Comparison of ENCODE assay signal across 8 cellular contexts in the genomic region with DNA sequence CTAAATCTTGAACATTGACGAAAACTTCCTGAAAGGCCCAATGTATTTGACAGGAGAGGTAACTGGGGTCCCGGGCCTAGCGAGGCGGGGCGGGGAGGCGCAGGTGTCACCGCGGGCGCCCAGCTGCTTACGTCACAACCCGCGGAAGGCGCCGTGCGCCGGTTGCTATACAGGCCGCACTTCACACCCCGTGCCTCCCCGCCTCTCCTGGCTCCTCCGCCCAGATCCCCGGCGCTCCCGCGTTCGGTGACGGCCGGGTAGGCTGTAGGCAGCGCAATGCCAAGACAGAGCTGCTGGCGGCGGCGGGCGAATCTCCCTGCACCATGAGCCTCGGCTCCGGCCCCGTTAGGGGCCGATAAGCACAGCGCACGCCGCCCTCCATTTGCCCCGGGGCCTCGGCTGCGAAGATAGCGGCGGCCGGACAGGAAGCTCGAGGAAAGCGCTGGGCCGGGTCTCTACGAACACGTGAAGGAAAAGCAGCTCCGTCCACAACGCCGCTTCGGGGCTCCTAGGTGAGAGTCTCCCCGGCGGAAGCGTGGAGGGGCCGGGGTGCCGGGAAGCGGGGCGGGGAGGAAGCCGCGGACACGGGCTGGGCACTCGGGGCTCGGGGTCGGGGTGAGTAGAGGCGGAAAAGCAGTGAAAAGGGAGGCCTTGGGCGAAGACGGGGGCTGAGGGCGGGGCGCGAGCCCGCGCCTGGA. TPM values are rescaled to one million over a fixed set of nuclear protein-coding genes. Genes with fewer than 3 reads are reported as not detected.
DNase-seq lines count a peak whose midpoint lies in the region; ATAC-seq and TF ChIP-seq lines count a peak whose summit lies in the region.

A gene with protein sequence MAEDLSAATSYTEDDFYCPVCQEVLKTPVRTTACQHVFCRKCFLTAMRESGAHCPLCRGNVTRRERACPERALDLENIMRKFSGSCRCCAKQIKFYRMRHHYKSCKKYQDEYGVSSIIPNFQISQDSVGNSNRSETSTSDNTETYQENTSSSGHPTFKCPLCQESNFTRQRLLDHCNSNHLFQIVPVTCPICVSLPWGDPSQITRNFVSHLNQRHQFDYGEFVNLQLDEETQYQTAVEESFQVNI (plus strand): TSS at position 151 of the 698 bp plus-strand sequence. CDS start 903 bp downstream, outside the sequence.

- H3K36me3 Mint-ChIP-seq in activated T-helper 1 cell treated with anti-CD3 and anti-CD28 coated beads, Interleukin-12 subunit alpha, Interleukin-12 subunit beta, Interleukin-2, Interleukin-4 antibody, amounts not matched to agents 30 ng/mL and 10 ng/mL and 1 ng/mL, durations not matched to agents 14 hours and 24 hours and 36 hours (ENCODE audit: low read depth), result peaks cover 27% of the 10 kb centered on the region
- H3K36me3 Mint-ChIP-seq in naive thymus-derived CD8-positive, alpha-beta T cell, result peaks cover 5 to 27% (median 6%) of the 10 kb centered on the region in 3 donors

- H2AFZ ChIP-seq in GM23248, result peak within 1 kb of the TSS; percentile 91
- peak within 1 kb of the TSS; percentile 87 for H2AFZ ChIP-seq in fibroblast of lung (ENCODE audit: low read length)

- no peaks in the 10 kb centered on the region for H4K20me1 ChIP-seq in GM23248 (ENCODE audit: insufficient read depth)
- H4K20me1 ChIP-seq in fibroblast of lung (ENCODE audit: control insufficient read depth, extremely low read depth, insufficient read depth, low read length), result no peaks in the 10 kb centered on the region

- H3K36me3 ChIP-seq in GM23248 (ENCODE audit: low read depth) (no peaks in the 10 kb centered on the region), fibroblast of lung (ENCODE audit: control insufficient read depth, insufficient read depth, low read length) (no peaks in the 10 kb centered on the region)

- H3K27me3 Mint-ChIP-seq in activated T-helper 1 cell treated with anti-CD3 and anti-CD28 coated beads, Interleukin-12 subunit alpha, Interleukin-12 subunit beta, Interleukin-2, Interleukin-4 antibody, amounts not matched to agents 30 ng/mL and 10 ng/mL and 1 ng/mL, durations not matched to agents 14 hours and 24 hours and 36 hours (ENCODE audit: insufficient read depth), result peaks cover 3% of the 10 kb centered on the region
- no peaks in the 10 kb centered on the region for H3K27me3 Mint-ChIP-seq in naive thymus-derived CD8-positive, alpha-beta T cell

- ATAC-seq in naive thymus-derived CD8-positive, alpha-beta T cell, result peak; percentile 64 to 68

- peak within 1 kb of the TSS; percentile 98 for H3K27ac ChIP-seq in GM23248
- peak within 1 kb of the TSS; percentile 96 for H3K27ac ChIP-seq in fibroblast of lung (ENCODE audit: insufficient read depth, low read length)

- H3K4me3 ChIP-seq in GM23248 (peak within 1 kb of the TSS; percentile 92), fibroblast of lung (replicated peaks in 1 of 4; ENCODE audit: control extremely low read depth in 1 of 4, insufficient read depth in 1 of 4, low read depth in 3 of 4, low read length in 4 of 4) (peak within 1 kb of the TSS; percentile 78 to 91 (median 87))

- H3F3A ChIP-seq in GM23248 (ENCODE audit: insufficient read depth), result peaks cover 18% of the 10 kb centered on the region

- DNase-seq in DMS79 treated with DMSO at 0.1 percent for 48 hours (lab: John Stamatoyannopoulos, UW), result peak; percentile 63
- DNase-seq in GM23248, result peak; percentile 91
- DNase-seq in Kasumi-1 (lab: John Stamatoyannopoulos, UW), result peak; percentile 71 to 79
- DNase-seq in RPMI7951 (ENCODE audit: low read depth), result peak; percentile 74
- peak; percentile 83 for DNase-seq in activated T-helper 1 cell treated with anti-CD3 and anti-CD28 coated beads, Interleukin-12 subunit alpha, Interleukin-12 subunit beta, Interleukin-2, Interleukin-4 antibody, amounts not matched to agents 30 ng/mL and 10 ng/mL and 1 ng/mL, durations not matched to agents 14 hours and 24 hours and 36 hours (ENCODE audit: low spot score)
- DNase-seq in fibroblast of lung (ENCODE audit: low read depth in 2 of 2), result peak; percentile 82 to 84
- DNase-seq in naive thymus-derived CD8-positive, alpha-beta T cell, result peak; percentile 81 to 94 (median 90)
- peak; percentile 82 to 91 (median 83) for DNase-seq in stimulated activated naive CD4-positive, alpha-beta T cell (lab: John Stamatoyannopoulos, UW)

- intact Hi-C loops in activated T-helper 1 cell treated with anti-CD3 and anti-CD28 coated beads, Interleukin-12 subunit alpha, Interleukin-12 subunit beta, Interleukin-2, Interleukin-4 antibody, amounts not matched to agents 30 ng/mL and 10 ng/mL and 1 ng/mL, durations not matched to agents 14 hours and 24 hours and 36 hours (cut with micrococcal nuclease), result loop anchor here (1.0 to 5.0 kb wide), 7 partner anchors 19 to 435 kb away; a partner anchor contains a TSS

- POLR2A ChIA-PET in naive thymus-derived CD8-positive, alpha-beta T cell (lab: Charles Lee), result interaction anchor here (0.6 to 6.1 kb wide), 14 partner anchors 8 to 149 kb away, joined by 3 to 135 read pairs (median 4); a partner anchor contains a TSS

- H3K9ac ChIP-seq in GM23248, result peak within 1 kb of the TSS; percentile 97
- peak within 1 kb of the TSS; percentile 92 for H3K9ac ChIP-seq in fibroblast of lung (ENCODE audit: insufficient read depth, low read length)

- peaks cover 18% of the 10 kb centered on the region for H3K4me1 ChIP-seq in GM23248 (ENCODE audit: insufficient read depth)
- peaks cover 1% of the 10 kb centered on the region for H3K4me1 ChIP-seq in fibroblast of lung (ENCODE audit: control insufficient read depth, extremely low read depth, insufficient read depth, low read length)

- H3K79me2 ChIP-seq in GM23248 (ENCODE audit: insufficient read depth) (peaks cover 39% of the 10 kb centered on the region), fibroblast of lung (ENCODE audit: control insufficient read depth, insufficient read depth, low read length) (peaks cover 42% of the 10 kb centered on the region)

- H3K9me3 Mint-ChIP-seq in activated T-helper 1 cell treated with anti-CD3 and anti-CD28 coated beads, Interleukin-12 subunit alpha, Interleukin-12 subunit beta, Interleukin-2, Interleukin-4 antibody, amounts not matched to agents 30 ng/mL and 10 ng/mL and 1 ng/mL, durations not matched to agents 14 hours and 24 hours and 36 hours, result no peaks in the 10 kb centered on the region
- H3K9me3 Mint-ChIP-seq in naive thymus-derived CD8-positive, alpha-beta T cell, result no peaks in the 10 kb centered on the region

- H3K4me2 ChIP-seq in GM23248 (ENCODE audit: unreplicated experiment), result peak within 1 kb of the TSS; percentile 94
- peak within 1 kb of the TSS; percentile 93 for H3K4me2 ChIP-seq in fibroblast of lung (ENCODE audit: extremely low read depth, insufficient read depth, low read length)

- WGBS in GM23248 (ENCODE audit: low coverage in 1 of 2, low lambda C conversion rate in 2 of 2, missing lambda C conversion rate in 2 of 2), 2 experiments, result 1% methylated on average over 45 to 74 of the region's 75 CpGs

- H3K4me3 Mint-ChIP-seq in activated T-helper 1 cell treated with anti-CD3 and anti-CD28 coated beads, Interleukin-12 subunit alpha, Interleukin-12 subunit beta, Interleukin-2, Interleukin-4 antibody, amounts not matched to agents 30 ng/mL and 10 ng/mL and 1 ng/mL, durations not matched to agents 14 hours and 24 hours and 36 hours, result peak within 1 kb of the TSS; percentile 95
- peak within 1 kb of the TSS; percentile 94 to 99 (median 98) for H3K4me3 Mint-ChIP-seq in naive thymus-derived CD8-positive, alpha-beta T cell

- H3K27me3 ChIP-seq in GM23248 (replicated peaks; ENCODE audit: insufficient read depth) (no peaks in the 10 kb centered on the region), fibroblast of lung (ENCODE audit: control insufficient read depth, insufficient read depth, low read length) (no peaks in the 10 kb centered on the region)

- H3K9me3 ChIP-seq in GM23248 (ENCODE audit: low read depth) (no peaks in the 10 kb centered on the region), fibroblast of lung (ENCODE audit: control insufficient read depth, insufficient read depth, low read depth, low read length) (no peaks in the 10 kb centered on the region)

- no peak for TF ChIP-seq CTCF in fibroblast of lung (conservative IDR thresholded peaks at IDR 0.05 in 1 of 2, IDR thresholded peaks at IDR 0.05 in 1 of 2; ENCODE audit: low read depth in 1 of 2, low read length in 2 of 2)

- in situ Hi-C loops in GM23248 (cut with MboI), result no loop called here

- peaks cover 41% of the 10 kb centered on the region for H3K4me1 Mint-ChIP-seq in activated T-helper 1 cell treated with anti-CD3 and anti-CD28 coated beads, Interleukin-12 subunit alpha, Interleukin-12 subunit beta, Interleukin-2, Interleukin-4 antibody, amounts not matched to agents 30 ng/mL and 10 ng/mL and 1 ng/mL, durations not matched to agents 14 hours and 24 hours and 36 hours (ENCODE audit: low read depth)
- peaks cover 23 to 48% (median 45%) of the 10 kb centered on the region in 4 donors for H3K4me1 Mint-ChIP-seq in naive thymus-derived CD8-positive, alpha-beta T cell

- peak within 1 kb of the TSS; percentile 95 for H3K27ac Mint-ChIP-seq in activated T-helper 1 cell treated with anti-CD3 and anti-CD28 coated beads, Interleukin-12 subunit alpha, Interleukin-12 subunit beta, Interleukin-2, Interleukin-4 antibody, amounts not matched to agents 30 ng/mL and 10 ng/mL and 1 ng/mL, durations not matched to agents 14 hours and 24 hours and 36 hours
- H3K27ac Mint-ChIP-seq in naive thymus-derived CD8-positive, alpha-beta T cell, result peak within 1 kb of the TSS; percentile 88 to 99 (median 98)

- no peaks in the 10 kb centered on the region for H3K9me2 ChIP-seq in GM23248 (ENCODE audit: insufficient read depth)

RNA-seq across cellular contexts. Expression of the gene that starts here (rescaled TPM):
- total RNA-seq in GM23248 (2014; rRNA removed; shearing (Covaris generic)), result 14.4 and 26.4 TPM in 2 replicates
- polyA plus RNA-seq in GM23248 (2016; fragmentation: Nextera tagmentation; extraction: Ambion mirVana) (15.4 and 19.6 TPM in 2 replicates), fibroblast of lung (15.8 and 21.0 TPM in 2 replicates)
- 36.9 and 42.4 TPM in 2 replicates for total RNA-seq in RPMI7951 (2014; rRNA removed; shearing (Covaris generic))
- total RNA-seq in activated T-helper 1 cell treated with anti-CD3 and anti-CD28 coated beads, Interleukin-12 subunit alpha, Interleukin-12 subunit beta, Interleukin-2, Interleukin-4 antibody, amounts not matched to agents 30 ng/mL and 10 ng/mL and 1 ng/mL, durations not matched to agents 14 hours and 24 hours and 36 hours, result 80.5 and 83.0 TPM in 2 replicates
- 20.5 and 24.6 TPM in 2 replicates for total RNA-seq in fibroblast of lung
- 12.5 and 14.1 TPM in 2 replicates for polyA plus RNA-seq in fibroblast of lung (2012)
- polyA minus RNA-seq in fibroblast of lung (ENCODE audit: low replicate concordance), result 2.8 and 8.3 TPM in 2 replicates
- total RNA-seq in naive thymus-derived CD8-positive, alpha-beta T cell, result 10 to 100 TPM; 78.3 to 90.1 TPM
- 100 to 1,000 TPM; 109 to 125 (median 113) TPM for polyA plus RNA-seq in naive thymus-derived CD8-positive, alpha-beta T cell

Comparison
In these comparisons a context has a peak if more than half of its experiments do, and no peak if none do; other contexts are left out.
1. Peak in every context shown above with its lines: DNase-seq, ATAC-seq, H3K4me3 ChIP-seq and H3K27ac ChIP-seq.